In genomic region chr14:24441485-24441884, GRCh38 we compare ENCODE assay signal across 9 cellular contexts. TPM values are rescaled to one million over a fixed set of nuclear protein-coding genes. Genes with fewer than 3 reads are reported as not detected.
DNase-seq lines count a peak whose midpoint lies in the region; ATAC-seq and TF ChIP-seq lines count a peak whose summit lies in the region.
"Had no signal": no experiment of that assay in that cellular context is flagged by ENCODE, and none has a peak within 500 bp of the region (broad histone marks: within the 10 kb centered on the region; RNA-seq: fewer than 3 reads in every experiment).

No MANE protein-coding gene starts in this region.

- POLR2A ChIA-PET in activated CD8-positive, alpha-beta T cell treated with anti-CD3 and anti-CD28 coated beads, Interleukin-2, amount 10 ng/mL, durations not matched to agents 7 days and 5 days (lab: Charles Lee): interaction anchor here (0.6 to 5.3 kb wide), 11 partner anchors 8 to 288 kb away, joined by 3 to 77 read pairs (median 3); partner anchors contain the start of genes CBLN3, DHRS1, GZMB and KHNYN

- no peaks in the 10 kb centered on the region for H3K9me2 ChIP-seq in hepatocyte (replicated peaks; ENCODE audit: insufficient read depth)

- peaks cover 2% of the 10 kb centered on the region for H4K20me1 ChIP-seq in hepatocyte (ENCODE audit: insufficient read depth, poor library complexity, severe bottlenecking)

- H3K4me3 Mint-ChIP-seq in activated CD8-positive, alpha-beta T cell treated with anti-CD3 and anti-CD28 coated beads, Interleukin-2, amount 10 ng/mL, durations not matched to agents 7 days and 5 days: peak overlapping the region; percentile 96
- peak overlapping the region; percentile 88 for H3K4me3 Mint-ChIP-seq in stimulated activated memory B cell treated with anti-CD40 and anti-IgM and Interleukin-4, amounts not matched to agents 10 μg/mL and 1 μg/mL and 100 μg/mL, for 72 hours

- no peaks in the 10 kb centered on the region for H3K9me3 Mint-ChIP-seq in activated CD8-positive, alpha-beta T cell treated with anti-CD3 and anti-CD28 coated beads, Interleukin-2, amount 10 ng/mL, durations not matched to agents 7 days and 5 days (ENCODE audit: insufficient read depth)
- no peaks in the 10 kb centered on the region for H3K9me3 Mint-ChIP-seq in stimulated activated memory B cell treated with anti-CD40 and anti-IgM and Interleukin-4, amounts not matched to agents 10 μg/mL and 1 μg/mL and 100 μg/mL, for 72 hours

- H3K27ac ChIP-seq in hepatocyte: peak overlapping the region; percentile 98

- no peaks in the 10 kb centered on the region for H3K36me3 ChIP-seq in hepatocyte (replicated peaks; ENCODE audit: insufficient read depth, low read depth)

- H3K27ac Mint-ChIP-seq in activated CD8-positive, alpha-beta T cell treated with anti-CD3 and anti-CD28 coated beads, Interleukin-2, amount 10 ng/mL, durations not matched to agents 7 days and 5 days: peak overlapping the region; percentile 98
- peak overlapping the region; percentile 98 for H3K27ac Mint-ChIP-seq in stimulated activated memory B cell treated with anti-CD40 and anti-IgM and Interleukin-4, amounts not matched to agents 10 μg/mL and 1 μg/mL and 100 μg/mL, for 72 hours

- H3K27me3 Mint-ChIP-seq in activated CD8-positive, alpha-beta T cell treated with anti-CD3 and anti-CD28 coated beads, Interleukin-2, amount 10 ng/mL, durations not matched to agents 7 days and 5 days (ENCODE audit: low read depth): no peaks in the 10 kb centered on the region
- no peaks in the 10 kb centered on the region for H3K27me3 Mint-ChIP-seq in stimulated activated memory B cell treated with anti-CD40 and anti-IgM and Interleukin-4, amounts not matched to agents 10 μg/mL and 1 μg/mL and 100 μg/mL, for 72 hours

- peak overlapping the region; percentile 77 for H3K4me2 ChIP-seq in hepatocyte

- H3K79me2 ChIP-seq in hepatocyte: peaks cover 18% of the 10 kb centered on the region

- no peak for ATAC-seq in activated CD8-positive, alpha-beta T cell treated with anti-CD3 and anti-CD28 coated beads, Interleukin-2, amount 10 ng/mL, durations not matched to agents 7 days and 5 days
- ATAC-seq in stimulated activated memory B cell treated with anti-CD40 and anti-IgM and Interleukin-4, amounts not matched to agents 10 μg/mL and 1 μg/mL and 100 μg/mL, for 72 hours: no peak

- no peak for DNase-seq in HFF-Myc (ENCODE audit: extremely low read depth, low read depth)
- DNase-seq in activated CD8-positive, alpha-beta T cell treated with anti-CD3 and anti-CD28 coated beads, Interleukin-2, amount 10 ng/mL, durations not matched to agents 7 days and 5 days: peak; percentile 20
- no peak for DNase-seq in hepatocyte (ENCODE audit: low spot score)
- DNase-seq in globus pallidus (ENCODE audit: low spot score): no peak
- DNase-seq in GM19240 (ENCODE audit: insufficient read length, low spot score): no peak
- no peak for DNase-seq in COLO829 (ENCODE audit: low spot score)
- DNase-seq in glomerular visceral epithelial cell (ENCODE audit: extremely low spot score): no peak

- H3K36me3 Mint-ChIP-seq in activated CD8-positive, alpha-beta T cell treated with anti-CD3 and anti-CD28 coated beads, Interleukin-2, amount 10 ng/mL, durations not matched to agents 7 days and 5 days (ENCODE audit: low read depth): peaks cover 56% of the 10 kb centered on the region
- H3K36me3 Mint-ChIP-seq in stimulated activated memory B cell treated with anti-CD40 and anti-IgM and Interleukin-4, amounts not matched to agents 10 μg/mL and 1 μg/mL and 100 μg/mL, for 72 hours: peaks cover 34% of the 10 kb centered on the region

- H3K4me1 ChIP-seq in hepatocyte (ENCODE audit: insufficient read depth): peaks cover 7% of the 10 kb centered on the region

- CTCF ChIA-PET in activated CD8-positive, alpha-beta T cell treated with anti-CD3 and anti-CD28 coated beads, Interleukin-2, amount 10 ng/mL, durations not matched to agents 7 days and 5 days (lab: Charles Lee): interaction anchor here (1.0 to 4.7 kb wide), 9 partner anchors 10 to 269 kb away, joined by 3 to 77 read pairs (median 9); partner anchors contain the start of genes ADCY4, CBLN3, CIDEB and KHNYN

- TF ChIP-seq CTCF in HFF-Myc (IDR thresholded peaks at IDR 0.05; ENCODE audit: low read depth, low read length, missing control alignments): no peak
- no peak for TF ChIP-seq CTCF in hepatocyte (IDR thresholded peaks at IDR 0.05; ENCODE audit: poor library complexity)

- H3K27me3 ChIP-seq in hepatocyte: no peaks in the 10 kb centered on the region
- H3K27me3 ChIP-seq: pancreas had no signal

- no peaks in the 10 kb centered on the region for H3K9me3 ChIP-seq in hepatocyte (ENCODE audit: low read depth)
- H3K9me3 ChIP-seq: pancreas had no signal

- H2AFZ ChIP-seq in hepatocyte: no peak overlapping the region

- H3K4me3 ChIP-seq in HFF-Myc (replicated peaks; ENCODE audit: low read depth, low read length) (peak overlapping the region; percentile 58), hepatocyte (peak overlapping the region; percentile 22)

- peaks cover 63% of the 10 kb centered on the region for H3K4me1 Mint-ChIP-seq in activated CD8-positive, alpha-beta T cell treated with anti-CD3 and anti-CD28 coated beads, Interleukin-2, amount 10 ng/mL, durations not matched to agents 7 days and 5 days (ENCODE audit: low read depth)
- peaks cover 64% of the 10 kb centered on the region for H3K4me1 Mint-ChIP-seq in stimulated activated memory B cell treated with anti-CD40 and anti-IgM and Interleukin-4, amounts not matched to agents 10 μg/mL and 1 μg/mL and 100 μg/mL, for 72 hours

- WGBS in hepatocyte (ENCODE audit: low lambda C conversion rate, missing lambda C conversion rate): 53% methylated on average over 5 of the region's 5 CpGs

RNA-seq across cellular contexts. Expression of gene SDR39U1, which starts 1.1 kb away (rescaled TPM):
- 10 to 100 TPM; 47.6 to 58.6 TPM for total RNA-seq in activated CD8-positive, alpha-beta T cell treated with anti-CD3 and anti-CD28 coated beads, Interleukin-2, amount 10 ng/mL, durations not matched to agents 7 days and 5 days
- 24.4 and 34.1 TPM in 2 replicates for total RNA-seq in hepatocyte
- 99.7 and 102 TPM in 2 replicates for polyA plus RNA-seq in hepatocyte

RNA-seq across cellular contexts. Expression of gene KHNYN, which starts 11.7 kb away (rescaled TPM):
- total RNA-seq in activated CD8-positive, alpha-beta T cell treated with anti-CD3 and anti-CD28 coated beads, Interleukin-2, amount 10 ng/mL, durations not matched to agents 7 days and 5 days: 10 to 100 TPM; 55.4 to 58.9 TPM
- 67.1 and 90.5 TPM in 2 replicates for total RNA-seq in hepatocyte
- 36.4 and 39.6 TPM in 2 replicates for polyA plus RNA-seq in hepatocyte

RNA-seq across cellular contexts. Expression of gene CBLN3, which starts 12.0 kb away (rescaled TPM):
- total RNA-seq in activated CD8-positive, alpha-beta T cell treated with anti-CD3 and anti-CD28 coated beads, Interleukin-2, amount 10 ng/mL, durations not matched to agents 7 days and 5 days: 1 to 10 TPM; 1.1 to 1.3 TPM
- 2.2 and 2.8 TPM in 2 replicates for total RNA-seq in hepatocyte
- polyA plus RNA-seq in hepatocyte: 0.99 and 2.4 TPM in 2 replicates

RNA-seq across cellular contexts. Expression of gene NYNRIN, which starts 42.7 kb away (rescaled TPM):
- under 1 TPM; 0.21 to 0.52 TPM for total RNA-seq in activated CD8-positive, alpha-beta T cell treated with anti-CD3 and anti-CD28 coated beads, Interleukin-2, amount 10 ng/mL, durations not matched to agents 7 days and 5 days
- total RNA-seq in hepatocyte: 41.7 and 56.5 TPM in 2 replicates
- polyA plus RNA-seq in hepatocyte: 34.4 and 34.5 TPM in 2 replicates
